In genomic region chr3:50584391-50584790, GRCh38 we compare ENCODE assay signal across 1 cellular context.
TF ChIP-seq lines count a peak whose summit lies in the region.

No MANE protein-coding gene starts in this region.

TF ChIP-seq in IMR-90, 13 proteins besides CTCF, POLR2A, EP300 and RAD21:
- TF ChIP-seq MAZ (IDR thresholded peaks at IDR 0.05; ENCODE audit: borderline replicate concordance, low read depth, low read length) (no peak), CEBPB (IDR thresholded peaks at IDR 0.05; ENCODE audit: low read depth, low read length) (peak; percentile 42; the same call in 1 of the 2 replicates), NFE2L2 (IDR thresholded peaks at IDR 0.05; ENCODE audit: low read depth, low read length) (no peak), CHD1 (IDR thresholded peaks at IDR 0.05; ENCODE audit: low read depth, low read length) (no peak), ELK1 (IDR thresholded peaks at IDR 0.05; ENCODE audit: borderline replicate concordance, low read depth, low read length) (no peak), FOS (IDR thresholded peaks at IDR 0.05; ENCODE audit: low read depth, low read length) (no peak), SMC3 (IDR thresholded peaks at IDR 0.05; ENCODE audit: low read depth, low read length) (no peak), MXI1 (IDR thresholded peaks at IDR 0.05; ENCODE audit: borderline replicate concordance, low read depth, low read length) (no peak)
